8 cellular contexts compared by ENCODE assay signal in the genomic region with DNA sequence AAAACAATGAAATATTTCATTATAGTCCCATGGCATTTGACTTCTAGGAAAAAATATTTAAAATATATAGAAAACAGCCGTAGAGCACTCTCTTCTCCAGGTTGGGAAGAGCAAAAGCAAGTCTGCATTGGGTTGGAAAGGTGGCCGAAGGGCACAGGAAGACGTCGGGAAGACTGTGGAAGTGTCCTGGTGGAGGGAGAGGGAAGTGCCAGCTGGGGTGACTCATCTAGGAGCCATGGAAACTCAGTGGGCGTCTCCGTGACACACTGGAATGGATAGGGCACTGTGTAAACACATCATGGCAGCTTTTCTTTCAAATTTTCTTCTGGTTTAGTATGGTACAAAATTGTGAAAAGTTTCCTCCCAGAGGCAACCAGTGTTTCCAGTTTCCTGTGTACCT. TPM values are rescaled to one million over a fixed set of nuclear protein-coding genes. Genes with fewer than 3 reads are reported as not detected.
DNase-seq lines count a peak whose midpoint lies in the region; ATAC-seq and TF ChIP-seq lines count a peak whose summit lies in the region.

No MANE protein-coding gene starts in this region.

- peak; percentile 91 for DNase-seq in EL
- peak; percentile 87 for DNase-seq in RWPE1 (ENCODE audit: low spot score)
- peak; percentile 81 for DNase-seq in fibroblast of peridontal ligament (ENCODE audit: extremely low read depth)
- DNase-seq in ovary: peak in 4 of 5 donors; percentile 26 to 53 (median 36)
- DNase-seq in activated gamma-delta T cell (lab: John Stamatoyannopoulos, UW): no peak
- DNase-seq in GM20000 (ENCODE audit: low spot score): no peak
- no peak for DNase-seq in stimulated activated CD4-positive, alpha-beta T cell treated with anti-CD3 and anti-CD28 coated beads, Interleukin-2, amount 100 ng/mL, for 48 hours

- no peak for TF ChIP-seq EP300 in ovary (IDR thresholded peaks at IDR 0.05)

- ATAC-seq in HG03571 (IDR thresholded peaks at IDR 0.05; ENCODE audit: unreplicated experiment): no peak

- no peak overlapping the region for H3K4me3 ChIP-seq in ovary

- intact Hi-C loops in ovary (cut with DNase I): no loop called here

- TF ChIP-seq POLR2A in ovary (IDR thresholded peaks at IDR 0.05): no peak

- peaks cover 2% of the 10 kb centered on the region for H3K4me1 ChIP-seq in ovary (ENCODE audit: insufficient read depth)

- H3K9me3 ChIP-seq in ovary: no peaks in the 10 kb centered on the region

- TF ChIP-seq CTCF in RWPE1 (conservative IDR thresholded peaks at IDR 0.05; ENCODE audit: low read depth) (peak; percentile 56), ovary (IDR thresholded peaks at IDR 0.05) (peak in 1 of 3 donors; percentile 38), GM20000 (IDR thresholded peaks at IDR 0.05; ENCODE audit: extremely low read depth, missing control alignments) (no peak)

- H3K27ac ChIP-seq in RWPE1: peak overlapping the region; percentile 76
- H3K27ac ChIP-seq in ovary: no peak overlapping the region

- whole genome bisulfite sequencing in ovary, 3 donors: 41 to 50% (median 48%) methylated on average over 6 of the region's 6 CpGs

- POLR2A ChIA-PET in RWPE1 (lab: Yijun Ruan, JAX; ENCODE audit: low non-redundant PET): no interaction called here

- no peaks in the 10 kb centered on the region for H3K27me3 ChIP-seq in ovary

- H3K36me3 ChIP-seq in ovary: no peaks in the 10 kb centered on the region

- CTCF ChIA-PET in RWPE1 (lab: Yijun Ruan, JAX): interaction anchor here (0.6 to 0.8 kb wide), 4 partner anchors 23 to 811 kb away, joined by 3 read pairs; partner anchors contain the start of gene BAIAP2L2

RNA-seq across cellular contexts. Expression of gene GTPBP1, which starts 12.7 kb away (rescaled TPM):
- total RNA-seq in ovary: 10 to 100 TPM; 40.5 to 71.3 (median 62.3) TPM
- 10 to 100 TPM; 16.9 to 29.8 TPM for polyA plus RNA-seq in ovary

RNA-seq across cellular contexts. Expression of gene JOSD1, which starts 17.7 kb away (rescaled TPM):
- total RNA-seq in ovary: 100 to 1,000 TPM in 1 of 7 donors, 10 to 100 TPM in 6; 43.1 to 138 (median 48.7) TPM
- 10 to 100 TPM; 33.6 to 55.2 TPM for polyA plus RNA-seq in ovary

RNA-seq across cellular contexts. Expression of gene TOMM22, which starts 36.7 kb away (rescaled TPM):
- total RNA-seq in ovary: 10 to 100 TPM; 30.0 to 68.3 (median 57.7) TPM
- polyA plus RNA-seq in ovary: 10 to 100 TPM; 30.6 to 96.3 TPM

RNA-seq across cellular contexts. Expression of gene SUN2, which starts 37.4 kb away (rescaled TPM):
- total RNA-seq in ovary: 100 to 1,000 TPM; 152 to 311 (median 205) TPM
- 100 to 1,000 TPM in 1 of 2 donors, 10 to 100 TPM in 1; 21.2 to 156 TPM for polyA plus RNA-seq in ovary

Comparison
In these comparisons a context has a peak if more than half of its experiments do, and no peak if none do; other contexts are left out.
1. DNase-seq: peak in EL (single experiment), RWPE1 (single experiment), fibroblast of peridontal ligament (single experiment) and ovary (4 of 5); none in activated gamma-delta T cell (single experiment), GM20000 (single experiment) and stimulated activated CD4-positive, alpha-beta T cell treated with anti-CD3 and anti-CD28 coated beads, Interleukin-2, amount 100 ng/mL, for 48 hours (0 of 2).